8 cellular contexts compared by ENCODE assay signal in genomic region chr9:21789541-21790037, GRCh38. TPM values are rescaled to one million over a fixed set of nuclear protein-coding genes. Genes with fewer than 3 reads are reported as not detected.
DNase-seq lines count a peak whose midpoint lies in the region; ATAC-seq and TF ChIP-seq lines count a peak whose summit lies in the region.

No MANE protein-coding gene starts in this region.

- intact Hi-C loops in lower lobe of right lung (cut with DNase I): no loop called here

- H3K9me3 ChIP-seq in lower lobe of right lung: no peaks in the 10 kb centered on the region

- no peaks in the 10 kb centered on the region for H3K27me3 ChIP-seq in lower lobe of right lung (ENCODE audit: low read depth)

- no peak overlapping the region for H3K27ac ChIP-seq in lower lobe of right lung

- H3K4me3 ChIP-seq in lower lobe of right lung: peak overlapping the region; percentile 12

- no peaks in the 10 kb centered on the region for H3K36me3 ChIP-seq in lower lobe of right lung

- DNase-seq in AG20443 (ENCODE audit: low spot score): peak; percentile 70
- peak; percentile 75 for DNase-seq in NCI-H187 treated with DMSO at 0.1 percent for 48 hours (lab: John Stamatoyannopoulos, UW)
- peak; percentile 35 for DNase-seq in T1000 (lab: John Stamatoyannopoulos, UW)
- peak; percentile 83 to 91 for DNase-seq in dermis microvascular lymphatic vessel endothelial cell (ENCODE audit: low read depth in 2 of 2)
- no peak for DNase-seq in lower lobe of right lung
- peak; percentile 82 for DNase-seq in stromal cell of bone marrow (ENCODE audit: low read depth)

- TF ChIP-seq CTCF in lower lobe of right lung (IDR thresholded peaks at IDR 0.05): peak; percentile 77

- H3K4me1 ChIP-seq in lower lobe of right lung: no peaks in the 10 kb centered on the region

- peak; percentile 95 for ATAC-seq in GM18508 (IDR thresholded peaks at IDR 0.05; ENCODE audit: insufficient read depth, unreplicated experiment)
- peak; percentile 99 for ATAC-seq in HG02973 (IDR thresholded peaks at IDR 0.05; ENCODE audit: unreplicated experiment)
- ATAC-seq in lower lobe of right lung: peak; percentile 89 to 95

RNA-seq across cellular contexts. Expression of gene MTAP, which starts 12.8 kb away (rescaled TPM):
- total RNA-seq in dermis microvascular lymphatic vessel endothelial cell: 14.8 and 16.7 TPM in 2 replicates
- total RNA-seq in lower lobe of right lung: 35.2 TPM
